8 cellular contexts compared by ENCODE assay signal in genomic region chr9:95516736-95517558, GRCh38. TPM values are rescaled to one million over a fixed set of nuclear protein-coding genes. Genes with fewer than 3 reads are reported as not detected.
A peak's percentile ranks its signal among the peaks of the same experiment; 100 is the strongest.
DNase-seq lines count a peak whose midpoint lies in the region; ATAC-seq and TF ChIP-seq lines count a peak whose summit lies in the region.

TSS of gene PTCH1 (minus strand) at chr9:95516971.

- no peaks in the 10 kb centered on the region for H3K36me3 ChIP-seq in urinary bladder (ENCODE audit: insufficient read depth)

- peak within 1 kb of the TSS; percentile 79 to 93 for H3K27ac Mint-ChIP-seq in natural killer cell treated with Interleukin-12 subunit alpha and Interleukin-12 subunit beta and Interleukin-15 and Interleukin-18, amount 100 ng/mL, for 72 hours

- no peak for TF ChIP-seq CTCF in fibroblast of the aortic adventitia (IDR thresholded peaks at IDR 0.05; ENCODE audit: insufficient read depth, low read length)

- H3K27ac ChIP-seq in urinary bladder (ENCODE audit: low read depth): peak within 1 kb of the TSS; percentile 90

- H3K4me3 ChIP-seq in fibroblast of the aortic adventitia (ENCODE audit: low read depth, low read length) (peak within 1 kb of the TSS; percentile 73), urinary bladder (ENCODE audit: low read depth, low read length) (peak within 1 kb of the TSS; percentile 94)

- H3K27me3 Mint-ChIP-seq in natural killer cell treated with Interleukin-12 subunit alpha and Interleukin-12 subunit beta and Interleukin-15 and Interleukin-18, amount 100 ng/mL, for 72 hours: peaks cover 15 to 25% of the 10 kb centered on the region in 2 donors

- no peaks in the 10 kb centered on the region for H3K4me1 ChIP-seq in urinary bladder (ENCODE audit: insufficient read depth)

- peak within 1 kb of the TSS; percentile 97 for H3K4me3 Mint-ChIP-seq in natural killer cell treated with Interleukin-12 subunit alpha and Interleukin-12 subunit beta and Interleukin-15 and Interleukin-18, amount 100 ng/mL, for 72 hours

- 2% methylated on average over 64 of the region's 64 CpGs for whole genome bisulfite sequencing in urinary bladder

- H3K4me1 Mint-ChIP-seq in natural killer cell treated with Interleukin-12 subunit alpha and Interleukin-12 subunit beta and Interleukin-15 and Interleukin-18, amount 100 ng/mL, for 72 hours (ENCODE audit: low read depth in 2 of 2): peaks cover 23 to 24% of the 10 kb centered on the region in 2 donors

- H3K9me3 Mint-ChIP-seq in natural killer cell treated with Interleukin-12 subunit alpha and Interleukin-12 subunit beta and Interleukin-15 and Interleukin-18, amount 100 ng/mL, for 72 hours: no peaks in the 10 kb centered on the region

- DNase-seq in Caki2 (ENCODE audit: low read depth) (peak; percentile 46), M059J (ENCODE audit: low read depth) (peak; percentile 51), fibroblast of the aortic adventitia (ENCODE audit: low read depth) (peak; percentile 53), AML-193 (lab: John Stamatoyannopoulos, UW) (no peak)
- DNase-seq in activated effector memory CD4-positive, alpha-beta T cell treated with Interleukin-2 at 50 U/mL for 16 hours: peak; percentile 13
- no peak for DNase-seq in natural killer cell treated with Interleukin-12 subunit alpha and Interleukin-12 subunit beta and Interleukin-15 and Interleukin-18, amount 100 ng/mL, for 72 hours (ENCODE audit: low spot score)

- in situ Hi-C loops in Caki2 (cut with HindIII; ENCODE audit: low pct_unique_long_range_greater_than_20kb, low sequenced_read_pairs): no loop called here

- peak; percentile 71 to 74 for ATAC-seq in natural killer cell treated with Interleukin-12 subunit alpha and Interleukin-12 subunit beta and Interleukin-15 and Interleukin-18, amount 100 ng/mL, for 72 hours
- no peak for ATAC-seq in GM18870 (IDR thresholded peaks at IDR 0.05; ENCODE audit: unreplicated experiment)

- no peaks in the 10 kb centered on the region for H3K36me3 Mint-ChIP-seq in natural killer cell treated with Interleukin-12 subunit alpha and Interleukin-12 subunit beta and Interleukin-15 and Interleukin-18, amount 100 ng/mL, for 72 hours

RNA-seq across cellular contexts. Expression of gene PTCH1, which starts in this region (rescaled TPM):
- 2.6 and 3.1 TPM in 2 replicates for total RNA-seq in Caki2 (2014; rRNA removed; shearing (Covaris generic); ENCODE audit: low replicate concordance)
- total RNA-seq in M059J (2014; rRNA removed; shearing (Covaris generic)): 3.3 and 9.4 TPM in 2 replicates
- 2.1 and 9.4 TPM in 2 replicates for total RNA-seq in fibroblast of the aortic adventitia (ENCODE audit: low replicate concordance)
- 10 to 100 TPM; 15.2 to 15.9 TPM for total RNA-seq in natural killer cell treated with Interleukin-12 subunit alpha and Interleukin-12 subunit beta and Interleukin-15 and Interleukin-18, amount 100 ng/mL, for 72 hours
- total RNA-seq in urinary bladder: 48.0 TPM
- 30.1 TPM for polyA plus RNA-seq in urinary bladder

Comparison
In these comparisons a context has a peak if more than half of its experiments do, and no peak if none do; other contexts are left out.
1. DNase-seq: peak in Caki2 (single experiment), M059J (single experiment), activated effector memory CD4-positive, alpha-beta T cell treated with Interleukin-2 at 50 U/mL for 16 hours (single experiment) and fibroblast of the aortic adventitia (single experiment); none in natural killer cell treated with Interleukin-12 subunit alpha and Interleukin-12 subunit beta and Interleukin-15 and Interleukin-18, amount 100 ng/mL, for 72 hours (single experiment) and AML-193 (0 of 2).